Comparison of ENCODE assay signal across 11 cellular contexts in genomic region chr15:90481023-90481422, GRCh38. TPM values are rescaled to one million over a fixed set of nuclear protein-coding genes. Genes with fewer than 3 reads are reported as not detected.
DNase-seq lines count a peak whose midpoint lies in the region; ATAC-seq and TF ChIP-seq lines count a peak whose summit lies in the region.
"Had no signal": no experiment of that assay in that cellular context is flagged by ENCODE, and none has a peak within 500 bp of the region (broad histone marks: within the 10 kb centered on the region; RNA-seq: fewer than 3 reads in every experiment).

No MANE protein-coding gene starts in this region.

- peak overlapping the region; percentile 52 for H3K4me3 Mint-ChIP-seq in T-helper 1 cell treated with Interleukin-12 subunit alpha and Interleukin-12 subunit beta and Interleukin-4 antibody, amounts not matched to agents 30 μg/mL and 1 μg/mL, for 36 hours
- H3K4me3 Mint-ChIP-seq in stimulated activated naive CD8-positive, alpha-beta T cell treated with anti-CD3 and anti-CD28 coated beads, Interleukin-15, Interleukin-2, amounts not matched to agents 100 ng/mL and 50 ng/mL, for 24 hours, result no peak overlapping the region

- H3K9me3 ChIP-seq in stomach, result no peaks in the 10 kb centered on the region

- H3K27ac Mint-ChIP-seq in T-helper 1 cell treated with Interleukin-12 subunit alpha and Interleukin-12 subunit beta and Interleukin-4 antibody, amounts not matched to agents 30 μg/mL and 1 μg/mL, for 36 hours, result peak overlapping the region; percentile 68
- peak overlapping the region; percentile 21 for H3K27ac Mint-ChIP-seq in stimulated activated naive CD8-positive, alpha-beta T cell treated with anti-CD3 and anti-CD28 coated beads, Interleukin-15, Interleukin-2, amounts not matched to agents 100 ng/mL and 50 ng/mL, for 24 hours

- DNase-seq in activated T-cell treated with anti-CD3 and anti-CD28 coated beads for 48 hours (ENCODE audit: low read depth) (peak; percentile 12), activated T-cell treated with anti-CD3 and anti-CD28 coated beads for 4 hours (no peak), choroid plexus epithelial cell (ENCODE audit: low read depth) (peak; percentile 23), stomach (no peak), GOT3 (lab: John Stamatoyannopoulos, UW) (no peak)
- DNase-seq: GM23248, NCI-H2227 treated with DMSO at 0.1 percent for 48 hours had no signal

- no peak overlapping the region for H3K27ac ChIP-seq in stomach
- H3K27ac ChIP-seq: cardiac muscle cell, GM23248 had no signal

- TF ChIP-seq POLR2A in stomach (IDR thresholded peaks at IDR 0.05), result no peak

- H3K4me1 ChIP-seq in stomach, result peaks cover 0 to 28% (median 9%) of the 10 kb centered on the region in 4 donors

- no peaks in the 10 kb centered on the region for H3K27me3 ChIP-seq in stomach
- H3K27me3 ChIP-seq: cardiac muscle cell had no signal

- H3K4me3 ChIP-seq in choroid plexus epithelial cell (ENCODE audit: low read depth, low read length) (no peak overlapping the region), stomach (no peak overlapping the region)
- H3K4me3 ChIP-seq: cardiac muscle cell, GM23248 had no signal

- 79 to 92% (median 79%) methylated on average over 3 of the region's 3 CpGs for WGBS in stomach, 5 donors

- intact Hi-C loops in stomach (cut with DNase I; ENCODE audit: low total_unique reads), result no loop called here

- H3K36me3 Mint-ChIP-seq in T-helper 1 cell treated with Interleukin-12 subunit alpha and Interleukin-12 subunit beta and Interleukin-4 antibody, amounts not matched to agents 30 μg/mL and 1 μg/mL, for 36 hours (ENCODE audit: low read depth), result peaks cover 67% of the 10 kb centered on the region
- peaks cover 78% of the 10 kb centered on the region for H3K36me3 Mint-ChIP-seq in stimulated activated naive CD8-positive, alpha-beta T cell treated with anti-CD3 and anti-CD28 coated beads, Interleukin-15, Interleukin-2, amounts not matched to agents 100 ng/mL and 50 ng/mL, for 24 hours (ENCODE audit: low read depth)

- no peak for ATAC-seq in HG02884 (IDR thresholded peaks at IDR 0.05; ENCODE audit: unreplicated experiment)

- H3K9me3 Mint-ChIP-seq in T-helper 1 cell treated with Interleukin-12 subunit alpha and Interleukin-12 subunit beta and Interleukin-4 antibody, amounts not matched to agents 30 μg/mL and 1 μg/mL, for 36 hours, result no peaks in the 10 kb centered on the region
- no peaks in the 10 kb centered on the region for H3K9me3 Mint-ChIP-seq in stimulated activated naive CD8-positive, alpha-beta T cell treated with anti-CD3 and anti-CD28 coated beads, Interleukin-15, Interleukin-2, amounts not matched to agents 100 ng/mL and 50 ng/mL, for 24 hours

- no peaks in the 10 kb centered on the region for H3K27me3 Mint-ChIP-seq in T-helper 1 cell treated with Interleukin-12 subunit alpha and Interleukin-12 subunit beta and Interleukin-4 antibody, amounts not matched to agents 30 μg/mL and 1 μg/mL, for 36 hours (ENCODE audit: low read depth)
- no peaks in the 10 kb centered on the region for H3K27me3 Mint-ChIP-seq in stimulated activated naive CD8-positive, alpha-beta T cell treated with anti-CD3 and anti-CD28 coated beads, Interleukin-15, Interleukin-2, amounts not matched to agents 100 ng/mL and 50 ng/mL, for 24 hours

- TF ChIP-seq CTCF in choroid plexus epithelial cell (conservative IDR thresholded peaks at IDR 0.05; ENCODE audit: low read depth, low read length), result no peak
- TF ChIP-seq CTCF in stomach (IDR thresholded peaks at IDR 0.05), result no peak

- TF ChIP-seq EP300 in stomach (IDR thresholded peaks at IDR 0.05), result no peak

- peaks cover 38% of the 10 kb centered on the region for H3K4me1 Mint-ChIP-seq in T-helper 1 cell treated with Interleukin-12 subunit alpha and Interleukin-12 subunit beta and Interleukin-4 antibody, amounts not matched to agents 30 μg/mL and 1 μg/mL, for 36 hours (ENCODE audit: low read depth)
- H3K4me1 Mint-ChIP-seq in stimulated activated naive CD8-positive, alpha-beta T cell treated with anti-CD3 and anti-CD28 coated beads, Interleukin-15, Interleukin-2, amounts not matched to agents 100 ng/mL and 50 ng/mL, for 24 hours (ENCODE audit: low read depth), result peaks cover 37% of the 10 kb centered on the region

- peaks cover 51 to 100% (median 99%) of the 10 kb centered on the region in 4 donors for H3K36me3 ChIP-seq in stomach

RNA-seq across cellular contexts. Expression of gene CRTC3, which starts 48.7 kb away (rescaled TPM):
- 10 to 100 TPM; 11.0 to 47.7 (median 44.6) TPM for total RNA-seq in stomach
- 1 to 10 TPM; 8.2 to 8.9 (median 8.6) TPM for polyA plus RNA-seq in stomach

Comparison
In these comparisons a context has a peak if more than half of its experiments do, and no peak if none do; other contexts are left out.
1. DNase-seq: peak in activated T-cell treated with anti-CD3 and anti-CD28 coated beads for 48 hours (single experiment) and choroid plexus epithelial cell (single experiment); none in activated T-cell treated with anti-CD3 and anti-CD28 coated beads for 4 hours (single experiment), stomach (single experiment) and GOT3 (single experiment).